ENCODE assay signal across 28 cellular contexts in the genomic region with DNA sequence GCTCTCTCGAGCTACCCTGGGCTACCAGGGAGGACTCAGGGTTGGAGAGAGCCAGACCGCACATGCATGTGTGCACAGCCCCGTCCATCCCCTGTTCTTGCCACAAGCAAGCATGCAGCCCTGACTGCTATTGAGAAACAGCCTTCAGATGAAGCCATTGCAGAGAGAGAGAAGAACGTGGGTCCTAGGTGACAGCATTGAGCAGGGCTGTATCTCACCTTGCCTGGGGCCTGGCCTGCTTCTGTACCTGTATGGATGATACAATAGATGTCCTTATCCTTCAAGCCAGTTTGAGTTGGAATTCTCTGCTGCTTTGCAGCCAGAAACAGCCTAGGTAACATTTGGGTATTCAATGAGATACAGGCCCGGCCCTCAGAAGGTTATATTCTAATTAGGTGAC.
"Had no signal": no experiment of that assay in that cellular context is flagged by ENCODE, and none has a peak within 500 bp of the region (broad histone marks: within the 10 kb centered on the region; RNA-seq: fewer than 3 reads in every experiment).

No MANE protein-coding gene starts in this region.

- H3K27me3 Mint-ChIP-seq: progenitor cell of endocrine pancreas; stimulated activated naive B cell treated with anti-CD40 and anti-IgM and Interleukin-4, amounts not matched to agents 10 μg/mL and 1 μg/mL and 100 μg/mL, for 72 hours; stimulated activated naive CD8-positive, alpha-beta T cell treated with anti-CD3 and anti-CD28 coated beads, Interleukin-15, Interleukin-2, amounts not matched to agents 100 ng/mL and 50 ng/mL, for 24 hours had no signal

- ATAC-seq: naive thymus-derived CD4-positive, alpha-beta T cell; natural killer cell; psoas muscle; right cardiac atrium; sciatic nerve; stimulated activated effector memory CD8-positive, alpha-beta T cell treated with anti-CD3 and anti-CD28 coated beads, Interleukin-12 subunit alpha, Interleukin-12 subunit beta, amount 100 ng/mL, for 72 hours; stimulated activated naive B cell treated with anti-CD40 and anti-IgM and Interleukin-4, amounts not matched to agents 10 μg/mL and 1 μg/mL and 100 μg/mL, for 72 hours; upper lobe of right lung had no signal

- H3K27me3 ChIP-seq: neural progenitor cell, ovary, stomach, thyroid gland, tibial nerve, upper lobe of right lung, uterus had no signal

- H3K4me3 ChIP-seq: neural progenitor cell, ovary, psoas muscle, skin epidermis, stomach, thoracic aorta, thyroid gland, tibial nerve, upper lobe of right lung, uterus had no signal

- H3K36me3 ChIP-seq: neural progenitor cell, ovary, stomach, thoracic aorta, thyroid gland, tibial nerve, upper lobe of right lung, uterus had no signal

- H2AFZ ChIP-seq: neural progenitor cell, parathyroid adenoma had no signal

- H3K9ac ChIP-seq: neural progenitor cell, parathyroid adenoma had no signal

- H3K4me1 Mint-ChIP-seq: natural killer cell; neural progenitor cell; stimulated activated effector memory CD8-positive, alpha-beta T cell treated with anti-CD3 and anti-CD28 coated beads, Interleukin-12 subunit alpha, Interleukin-12 subunit beta, amount 100 ng/mL, for 72 hours had no signal

- DNase-seq: naive thymus-derived CD4-positive, alpha-beta T cell; natural killer cell; occipital lobe; ovary; posterior cingulate gyrus; psoas muscle; right cardiac atrium; stimulated activated CD4-positive, alpha-beta T cell treated with anti-CD3 and anti-CD28 coated beads, Interleukin-15, amount 100 ng/mL, for 24 hours; stimulated activated CD4-positive, alpha-beta T cell treated with anti-CD3 and anti-CD28 coated beads, Interleukin-2, amount 100 ng/mL, for 24 hours; stimulated activated CD4-positive, alpha-beta T cell treated with anti-CD3 and anti-CD28 coated beads, Interleukin-2, amount 100 ng/mL, for 48 hours; stimulated activated CD4-positive, alpha-beta T cell treated with anti-CD3 and anti-CD28 coated beads, Interleukin-4, amount 100 ng/mL, for 24 hours; stimulated activated naive B cell treated with anti-CD40 and anti-IgM and Interleukin-4, amounts not matched to agents 10 μg/mL and 1 μg/mL and 100 μg/mL, for 72 hours; stimulated activated naive CD4-positive, alpha-beta T cell treated with Interleukin-2 at 50 U/mL for 16 hours; stomach; thyroid gland; upper lobe of right lung; uterus had no signal

- H3K4me3 Mint-ChIP-seq: naive thymus-derived CD4-positive, alpha-beta T cell; natural killer cell; nephron; neural progenitor cell; stimulated activated effector memory CD8-positive, alpha-beta T cell treated with anti-CD3 and anti-CD28 coated beads, Interleukin-12 subunit alpha, Interleukin-12 subunit beta, amount 100 ng/mL, for 72 hours; stimulated activated naive B cell treated with anti-CD40 and anti-IgM and Interleukin-4, amounts not matched to agents 10 μg/mL and 1 μg/mL and 100 μg/mL, for 72 hours; stimulated activated naive CD8-positive, alpha-beta T cell treated with anti-CD3 and anti-CD28 coated beads, Interleukin-15, Interleukin-2, amounts not matched to agents 100 ng/mL and 50 ng/mL, for 24 hours; type B pancreatic cell had no signal

- H3K9me3 Mint-ChIP-seq: natural killer cell; neural progenitor cell; stimulated activated effector memory CD8-positive, alpha-beta T cell treated with anti-CD3 and anti-CD28 coated beads, Interleukin-12 subunit alpha, Interleukin-12 subunit beta, amount 100 ng/mL, for 72 hours; stimulated activated naive B cell treated with anti-CD40 and anti-IgM and Interleukin-4, amounts not matched to agents 10 μg/mL and 1 μg/mL and 100 μg/mL, for 72 hours; stimulated activated naive CD8-positive, alpha-beta T cell treated with anti-CD3 and anti-CD28 coated beads, Interleukin-15, Interleukin-2, amounts not matched to agents 100 ng/mL and 50 ng/mL, for 24 hours had no signal

- H3K4me1 ChIP-seq: neural progenitor cell, parathyroid adenoma had no signal

- H3K27ac Mint-ChIP-seq: natural killer cell; nephron; neural progenitor cell; progenitor cell of endocrine pancreas; stimulated activated effector memory CD8-positive, alpha-beta T cell treated with anti-CD3 and anti-CD28 coated beads, Interleukin-12 subunit alpha, Interleukin-12 subunit beta, amount 100 ng/mL, for 72 hours; stimulated activated naive B cell treated with anti-CD40 and anti-IgM and Interleukin-4, amounts not matched to agents 10 μg/mL and 1 μg/mL and 100 μg/mL, for 72 hours; stimulated activated naive CD8-positive, alpha-beta T cell treated with anti-CD3 and anti-CD28 coated beads, Interleukin-15, Interleukin-2, amounts not matched to agents 100 ng/mL and 50 ng/mL, for 24 hours; type B pancreatic cell had no signal

- H3K27ac ChIP-seq: neural progenitor cell, ovary, parathyroid adenoma, psoas muscle, skin epidermis, stomach, thoracic aorta, thyroid gland, tibial nerve, upper lobe of right lung, uterus had no signal

- H3K79me2 ChIP-seq: parathyroid adenoma had no signal

- H3K4me2 ChIP-seq: neural progenitor cell had no signal

- H3K9me3 ChIP-seq: ovary, thoracic aorta, thyroid gland, upper lobe of right lung, uterus had no signal

- H3K36me3 Mint-ChIP-seq: natural killer cell; neural progenitor cell; stimulated activated effector memory CD8-positive, alpha-beta T cell treated with anti-CD3 and anti-CD28 coated beads, Interleukin-12 subunit alpha, Interleukin-12 subunit beta, amount 100 ng/mL, for 72 hours; type B pancreatic cell had no signal
